In the genomic region with DNA sequence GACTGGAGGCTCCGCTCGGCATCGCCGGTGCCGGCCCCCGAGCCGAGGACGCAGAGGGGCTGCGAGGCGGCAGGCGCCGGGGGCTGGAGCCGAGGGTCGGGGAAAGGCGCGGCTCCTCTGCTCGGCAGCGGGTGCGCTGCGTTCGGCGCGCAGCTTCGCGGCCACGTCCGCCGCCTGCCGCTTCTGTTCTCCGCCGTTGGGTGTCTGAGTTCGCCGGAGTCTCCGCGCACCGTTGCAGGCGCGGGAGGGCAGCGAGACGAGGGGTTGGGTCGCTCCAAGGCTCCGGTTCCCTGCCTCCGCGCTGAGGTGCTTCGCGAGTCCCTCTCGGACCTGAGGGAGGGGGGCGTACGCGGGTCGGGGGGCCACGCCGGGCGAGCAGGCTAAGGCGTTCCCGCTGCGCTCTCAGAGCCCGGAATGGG, we compare ENCODE assay signal across 8 cellular contexts. TPM values are rescaled to one million over a fixed set of nuclear protein-coding genes. Genes with fewer than 3 reads are reported as not detected.
DNase-seq lines count a peak whose midpoint lies in the region; ATAC-seq and TF ChIP-seq lines count a peak whose summit lies in the region.

No MANE protein-coding gene starts in this region.

- no peaks in the 10 kb centered on the region for H3K9me3 Mint-ChIP-seq in effector memory CD8-positive, alpha-beta T cell

- H3K27ac Mint-ChIP-seq in effector memory CD8-positive, alpha-beta T cell = peak overlapping the region in 1 of 2 donors; percentile 10

- H3K27me3 Mint-ChIP-seq in effector memory CD8-positive, alpha-beta T cell = peaks cover 16 to 25% of the 10 kb centered on the region in 2 donors

- peaks cover 17 to 19% of the 10 kb centered on the region in 2 donors for H3K4me1 Mint-ChIP-seq in effector memory CD8-positive, alpha-beta T cell (ENCODE audit: low read depth in 2 of 2)

- H3K27ac ChIP-seq in thyroid gland = peak overlapping the region; percentile 33 to 57 (median 53)

- TF ChIP-seq POLR2A in thyroid gland (IDR thresholded peaks at IDR 0.05) = no peak

- intact Hi-C loops in thyroid gland (cut with DNase I) = loop anchor here (5.0 to 10.0 kb wide), 2 partner anchors 394 to 1126 kb away; no protein-coding TSS in a partner anchor

- H3K4me3 ChIP-seq in mucosa of stomach (ENCODE audit: low read length) (peak overlapping the region; percentile 46), thyroid gland (replicated peaks in 1 of 3) (peak overlapping the region; percentile 26 to 66 (median 62))

- H3K4me1 ChIP-seq in mucosa of stomach (ENCODE audit: control insufficient read depth, insufficient read depth, low read length) (peaks cover 16% of the 10 kb centered on the region), thyroid gland (peaks cover 17 to 38% of the 10 kb centered on the region in 2 donors)

- H3K9me3 ChIP-seq in mucosa of stomach (ENCODE audit: control insufficient read depth, low read length) (no peaks in the 10 kb centered on the region), thyroid gland (no peaks in the 10 kb centered on the region)

- H3K36me3 ChIP-seq in mucosa of stomach (ENCODE audit: control insufficient read depth, insufficient read depth, low read length) = no peaks in the 10 kb centered on the region
- H3K36me3 ChIP-seq in thyroid gland = no peaks in the 10 kb centered on the region

- TF ChIP-seq CTCF in thyroid gland (IDR thresholded peaks at IDR 0.05) = no peak

- H3K4me3 Mint-ChIP-seq in effector memory CD8-positive, alpha-beta T cell = peak overlapping the region; percentile 85 to 86

- peak; percentile 43 for ATAC-seq in effector memory CD8-positive, alpha-beta T cell (replicated peaks)

- DNase-seq in NCI-H2227 (lab: John Stamatoyannopoulos, UW; ENCODE audit: unreplicated experiment) (peak; percentile 33), NCI-H2227 treated with DMSO at 0.1 percent for 48 hours (lab: John Stamatoyannopoulos, UW) (no peak), thyroid gland (peak in 1 of 2 donors; percentile 33), NCI-H2107 (lab: John Stamatoyannopoulos, UW) (no peak), cerebellar cortex (ENCODE audit: low spot score) (no peak)
- peak; percentile 33 for DNase-seq in activated CD4-positive, CD25-positive, alpha-beta regulatory T cell treated with anti-CD3 and anti-CD28 coated beads, Interleukin-2, amount 50 U/mL, for 72 hours
- no peak for DNase-seq in effector memory CD8-positive, alpha-beta T cell

- H3K36me3 Mint-ChIP-seq in effector memory CD8-positive, alpha-beta T cell (ENCODE audit: insufficient read depth) = no peaks in the 10 kb centered on the region

- WGBS in thyroid gland, 2 donors = 0% methylated on average over 5 of the region's 58 CpGs; no CpG with 5 or more reads in 1 of the 2 donors

- H3K9ac ChIP-seq in mucosa of stomach (ENCODE audit: low read length) = no peak overlapping the region

- peaks cover 72% of the 10 kb centered on the region for H3K27me3 ChIP-seq in mucosa of stomach (ENCODE audit: control insufficient read depth, insufficient read depth, low read length)
- no peaks in the 10 kb centered on the region for H3K27me3 ChIP-seq in thyroid gland

RNA-seq across cellular contexts. Expression of gene MN1, which starts 0.3 kb away (rescaled TPM):
- 1 to 10 TPM; 2.5 to 4.5 (median 2.9) TPM for total RNA-seq in thyroid gland

Comparison
In these comparisons a context has a peak if more than half of its experiments do, and no peak if none do; other contexts are left out.
1. DNase-seq: peak in NCI-H2227 (single experiment) and activated CD4-positive, CD25-positive, alpha-beta regulatory T cell treated with anti-CD3 and anti-CD28 coated beads, Interleukin-2, amount 50 U/mL, for 72 hours (single experiment); none in NCI-H2227 treated with DMSO at 0.1 percent for 48 hours (single experiment), effector memory CD8-positive, alpha-beta T cell (0 of 3), NCI-H2107 (single experiment) and cerebellar cortex (single experiment).